Comparison of ENCODE assay signal across 1 cellular context in the genomic region with DNA sequence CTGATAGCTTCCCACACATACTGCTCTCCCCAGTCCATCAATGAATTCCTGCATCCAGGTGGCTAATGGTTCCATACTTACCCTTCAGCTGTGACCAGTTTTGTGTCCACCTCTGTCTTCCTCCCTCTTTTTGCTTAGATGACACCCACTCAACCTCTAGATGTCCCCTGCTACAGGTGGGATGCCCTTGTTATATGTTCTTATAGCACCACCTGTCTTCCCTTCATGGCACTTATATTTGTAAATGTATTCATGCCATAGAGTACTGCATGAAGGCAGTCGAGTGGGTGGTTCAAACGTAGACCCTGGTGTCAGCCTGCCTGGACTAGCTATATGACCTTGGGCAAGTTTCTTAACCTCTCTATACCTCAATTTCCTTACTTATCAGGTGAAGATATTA.
TF ChIP-seq lines count a peak whose summit lies in the region.

No MANE protein-coding gene starts in this region.

TF ChIP-seq in WTC11, 78 proteins besides CTCF, POLR2A, EP300 and RAD21 (continued from another document):
- TF ChIP-seq, protein P1, sequence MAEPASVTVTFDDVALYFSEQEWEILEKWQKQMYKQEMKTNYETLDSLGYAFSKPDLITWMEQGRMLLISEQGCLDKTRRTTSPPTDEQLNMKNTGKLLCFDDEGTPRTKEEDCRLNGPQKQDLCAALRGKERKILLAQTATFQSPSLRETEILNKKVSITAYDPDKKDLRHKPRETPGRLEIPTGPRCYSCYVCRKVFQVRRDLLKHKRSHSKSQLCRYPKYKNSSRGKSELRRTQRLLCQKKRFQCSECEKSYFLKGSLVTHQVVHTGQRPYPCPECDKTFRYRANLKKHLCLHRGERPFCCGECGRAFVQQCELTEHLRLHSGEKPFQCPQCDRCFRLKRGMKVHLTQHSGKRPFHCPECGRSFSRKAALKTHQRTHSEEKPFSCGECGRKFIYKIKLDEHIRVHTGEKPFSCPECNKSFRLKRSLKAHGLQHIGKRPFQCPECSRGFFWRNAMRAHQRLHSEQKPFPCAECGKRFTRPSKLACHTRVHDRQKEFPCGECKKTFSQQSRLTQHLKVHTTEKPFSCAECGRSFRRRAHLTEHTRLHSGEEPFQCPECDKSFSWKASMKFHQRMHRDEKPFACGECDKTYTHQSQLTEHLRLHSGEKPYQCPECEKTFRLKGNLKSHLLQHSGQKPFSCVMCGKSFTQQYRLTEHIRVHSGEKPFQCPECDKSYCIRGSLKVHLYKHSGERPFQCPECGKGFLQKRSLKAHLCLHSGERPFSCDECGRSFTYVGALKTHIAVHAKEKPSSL (CRISPR knock-in tag; conservative IDR thresholded peaks at IDR 0.05), result no peak
- no peak for TF ChIP-seq CREB1 (CRISPR knock-in tag; IDR thresholded peaks at IDR 0.05)
- no peak for TF ChIP-seq ZNF219 (CRISPR knock-in tag; IDR thresholded peaks at IDR 0.05; ENCODE audit: borderline replicate concordance)
- TF ChIP-seq, protein P2, sequence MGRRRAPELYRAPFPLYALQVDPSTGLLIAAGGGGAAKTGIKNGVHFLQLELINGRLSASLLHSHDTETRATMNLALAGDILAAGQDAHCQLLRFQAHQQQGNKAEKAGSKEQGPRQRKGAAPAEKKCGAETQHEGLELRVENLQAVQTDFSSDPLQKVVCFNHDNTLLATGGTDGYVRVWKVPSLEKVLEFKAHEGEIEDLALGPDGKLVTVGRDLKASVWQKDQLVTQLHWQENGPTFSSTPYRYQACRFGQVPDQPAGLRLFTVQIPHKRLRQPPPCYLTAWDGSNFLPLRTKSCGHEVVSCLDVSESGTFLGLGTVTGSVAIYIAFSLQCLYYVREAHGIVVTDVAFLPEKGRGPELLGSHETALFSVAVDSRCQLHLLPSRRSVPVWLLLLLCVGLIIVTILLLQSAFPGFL (CRISPR knock-in tag; IDR thresholded peaks at IDR 0.05; ENCODE audit: borderline replicate concordance), result no peak
